Comparison of ENCODE assay signal across 13 cellular contexts in genomic region chr7:28328822-28329615, GRCh38.
DNase-seq lines count a peak whose midpoint lies in the region; ATAC-seq and TF ChIP-seq lines count a peak whose summit lies in the region.
"Had no signal": no experiment of that assay in that cellular context is flagged by ENCODE, and none has a peak within 500 bp of the region (broad histone marks: within the 10 kb centered on the region; RNA-seq: fewer than 3 reads in every experiment).

No MANE protein-coding gene starts in this region.

- no peaks in the 10 kb centered on the region for H3K36me3 Mint-ChIP-seq in activated T-cell treated with anti-CD3 and anti-CD28 coated beads, Interleukin-2, amount 50 U/mL, for 72 hours (ENCODE audit: insufficient read depth in 2 of 2)
- no peaks in the 10 kb centered on the region for H3K36me3 Mint-ChIP-seq in activated T-cell treated with anti-CD3 and anti-CD28 coated beads, Interleukin-2, amount 50 U/mL, for 24 hours (ENCODE audit: low read depth)
- no peaks in the 10 kb centered on the region for H3K36me3 Mint-ChIP-seq in naive thymus-derived CD8-positive, alpha-beta T cell

- POLR2A ChIA-PET in naive thymus-derived CD8-positive, alpha-beta T cell (lab: Charles Lee), result interaction anchor here (1.8 kb wide), 1 partner anchor 333 kb away, joined by 6 read pairs; no protein-coding TSS in a partner anchor

- H3K9ac ChIP-seq in KMS-11, result no peak overlapping the region

- peaks cover 6% of the 10 kb centered on the region for H3K27me3 Mint-ChIP-seq in activated T-cell treated with anti-CD3 and anti-CD28 coated beads, Interleukin-2, amount 50 U/mL, for 72 hours (ENCODE audit: low read depth)
- peaks cover 4% of the 10 kb centered on the region for H3K27me3 Mint-ChIP-seq in activated T-cell treated with anti-CD3 and anti-CD28 coated beads, Interleukin-2, amount 50 U/mL, for 24 hours
- peaks cover 0 to 3% (median 0%) of the 10 kb centered on the region in 5 donors for H3K27me3 Mint-ChIP-seq in naive thymus-derived CD8-positive, alpha-beta T cell

- TF ChIP-seq CTCF in KMS-11 (conservative IDR thresholded peaks at IDR 0.05; ENCODE audit: low read depth, low read length), result no peak

- H3K27ac Mint-ChIP-seq in activated T-cell treated with anti-CD3 and anti-CD28 coated beads, Interleukin-2, amount 50 U/mL, for 72 hours, result no peak overlapping the region
- no peak overlapping the region for H3K27ac Mint-ChIP-seq in activated T-cell treated with anti-CD3 and anti-CD28 coated beads, Interleukin-2, amount 50 U/mL, for 24 hours
- peak overlapping the region; percentile 49 to 96 (median 86) for H3K27ac Mint-ChIP-seq in naive thymus-derived CD8-positive, alpha-beta T cell
- H3K27ac Mint-ChIP-seq: T-helper 1 cell treated with Interleukin-12 subunit alpha and Interleukin-12 subunit beta and Interleukin-4 antibody, amounts not matched to agents 30 μg/mL and 1 μg/mL, for 36 hours had no signal

- peak overlapping the region in 1 of 2 donors; percentile 60 for H3K4me3 Mint-ChIP-seq in activated T-cell treated with anti-CD3 and anti-CD28 coated beads, Interleukin-2, amount 50 U/mL, for 72 hours
- H3K4me3 Mint-ChIP-seq in activated T-cell treated with anti-CD3 and anti-CD28 coated beads, Interleukin-2, amount 50 U/mL, for 24 hours, result no peak overlapping the region
- peak overlapping the region in 9 of 10 donors; percentile 16 to 88 (median 82) for H3K4me3 Mint-ChIP-seq in naive thymus-derived CD8-positive, alpha-beta T cell
- H3K4me3 Mint-ChIP-seq: T-helper 1 cell treated with Interleukin-12 subunit alpha and Interleukin-12 subunit beta and Interleukin-4 antibody, amounts not matched to agents 30 μg/mL and 1 μg/mL, for 36 hours had no signal

- ATAC-seq in activated T-cell treated with anti-CD3 and anti-CD28 coated beads, Interleukin-2, amount 50 U/mL, for 72 hours (replicated peaks in 1 of 2), result peak; percentile 60 to 65
- no peak for ATAC-seq in naive thymus-derived CD8-positive, alpha-beta T cell
- ATAC-seq in HG03432 (IDR thresholded peaks at IDR 0.05; ENCODE audit: unreplicated experiment), result no peak
- no peak for ATAC-seq in GM18858 (IDR thresholded peaks at IDR 0.05; ENCODE audit: unreplicated experiment)
- ATAC-seq: Right ventricle myocardium inferior had no signal

- no peak overlapping the region for H3K4me3 ChIP-seq in KMS-11 (IDR thresholded peaks at IDR 0.05; ENCODE audit: insufficient read depth, low read depth, low read length)
- H3K4me3 ChIP-seq: prostate gland had no signal

- no peak overlapping the region for H2AFZ ChIP-seq in KMS-11 (ENCODE audit: low read depth)

- H4K20me1 ChIP-seq in KMS-11 (ENCODE audit: insufficient read depth), result no peaks in the 10 kb centered on the region

- no peaks in the 10 kb centered on the region for H3K79me2 ChIP-seq in KMS-11 (ENCODE audit: insufficient read depth, low read depth)

- peaks cover 0 to 2% of the 10 kb centered on the region in 2 donors for H3K9me3 Mint-ChIP-seq in activated T-cell treated with anti-CD3 and anti-CD28 coated beads, Interleukin-2, amount 50 U/mL, for 72 hours
- H3K9me3 Mint-ChIP-seq in activated T-cell treated with anti-CD3 and anti-CD28 coated beads, Interleukin-2, amount 50 U/mL, for 24 hours, result peaks cover 6% of the 10 kb centered on the region
- peaks cover 0 to 8% (median 0%) of the 10 kb centered on the region in 9 donors for H3K9me3 Mint-ChIP-seq in naive thymus-derived CD8-positive, alpha-beta T cell

- H3K27me3 ChIP-seq in KMS-11 (ENCODE audit: insufficient read depth, low read depth), result no peaks in the 10 kb centered on the region

- in situ Hi-C loops in G401 (cut with HindIII; ENCODE audit: low sequenced_read_pairs), result no loop called here

- H3K4me2 ChIP-seq in KMS-11, result peak overlapping the region; percentile 66

- no peaks in the 10 kb centered on the region for H3K36me3 ChIP-seq in KMS-11 (ENCODE audit: insufficient read depth)
- H3K36me3 ChIP-seq: prostate gland had no signal

- H3K4me1 Mint-ChIP-seq in activated T-cell treated with anti-CD3 and anti-CD28 coated beads, Interleukin-2, amount 50 U/mL, for 72 hours (ENCODE audit: low read depth), result peaks cover 42% of the 10 kb centered on the region
- peaks cover 39% of the 10 kb centered on the region for H3K4me1 Mint-ChIP-seq in activated T-cell treated with anti-CD3 and anti-CD28 coated beads, Interleukin-2, amount 50 U/mL, for 24 hours (ENCODE audit: low read depth)
- H3K4me1 Mint-ChIP-seq in naive thymus-derived CD8-positive, alpha-beta T cell, result peaks cover 15 to 41% (median 38%) of the 10 kb centered on the region in 4 donors

- DNase-seq in activated T-cell treated with anti-CD3 and anti-CD28 coated beads, Interleukin-2, amount 50 U/mL, for 72 hours, result peak in 1 of 2 donors; percentile 25
- DNase-seq in activated T-cell treated with anti-CD3 and anti-CD28 coated beads, Interleukin-2, amount 50 U/mL, for 24 hours, result no peak
- DNase-seq in SHP77 (lab: John Stamatoyannopoulos, UW) (peak; percentile 47 to 71), G401 (ENCODE audit: low spot score) (no peak)
- DNase-seq in naive thymus-derived CD8-positive, alpha-beta T cell, result no peak
- DNase-seq: DMS79 treated with DMSO at 0.1 percent for 48 hours, Karpas-422 had no signal

- peak overlapping the region; percentile 13; the same call in 1 of the 2 replicates for H3K27ac ChIP-seq in KMS-11
- H3K27ac ChIP-seq: prostate gland had no signal

- H3K4me1 ChIP-seq in KMS-11 (ENCODE audit: low read depth, poor library complexity, severe bottlenecking), result peaks cover 59% of the 10 kb centered on the region
- H3K4me1 ChIP-seq: prostate gland had no signal

Comparison
In these comparisons a context has a peak if more than half of its experiments do, and no peak if none do; other contexts are left out.
1. ATAC-seq: peak in activated T-cell treated with anti-CD3 and anti-CD28 coated beads, Interleukin-2, amount 50 U/mL, for 72 hours (2 of 2); none in naive thymus-derived CD8-positive, alpha-beta T cell (0 of 2), HG03432 (single experiment) and GM18858 (single experiment).
2. DNase-seq: peak in SHP77 (2 of 2); none in activated T-cell treated with anti-CD3 and anti-CD28 coated beads, Interleukin-2, amount 50 U/mL, for 24 hours (single experiment), naive thymus-derived CD8-positive, alpha-beta T cell (0 of 10) and G401 (single experiment).
3. H3K27ac Mint-ChIP-seq: peak in naive thymus-derived CD8-positive, alpha-beta T cell (10 of 10); none in activated T-cell treated with anti-CD3 and anti-CD28 coated beads, Interleukin-2, amount 50 U/mL, for 72 hours (single experiment) and activated T-cell treated with anti-CD3 and anti-CD28 coated beads, Interleukin-2, amount 50 U/mL, for 24 hours (single experiment).